In the genomic region with DNA sequence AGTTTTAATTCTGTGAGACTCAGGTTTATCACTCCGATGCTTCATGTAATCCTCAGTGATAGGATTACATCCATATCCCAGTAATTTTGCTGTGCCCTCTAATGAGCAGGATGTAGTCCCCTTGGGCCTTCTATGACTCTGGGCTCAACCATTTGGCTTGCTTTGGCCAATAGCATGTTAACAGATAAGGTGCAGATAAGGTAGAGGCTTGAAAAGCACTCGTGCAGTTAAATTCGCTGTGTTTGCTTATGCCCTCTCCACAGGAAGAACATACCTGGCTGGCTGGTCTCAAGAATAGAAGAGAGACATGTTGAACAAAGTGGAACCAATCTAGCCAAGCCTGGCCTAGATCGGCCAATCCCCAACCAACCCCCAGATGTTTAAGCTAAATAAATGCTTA, we compare ENCODE assay signal across 24 cellular contexts. TPM values are rescaled to one million over a fixed set of nuclear protein-coding genes. Genes with fewer than 3 reads are reported as not detected.
"Had no signal": no experiment of that assay in that cellular context is flagged by ENCODE, and none has a peak within 500 bp of the region (broad histone marks: within the 10 kb centered on the region; RNA-seq: fewer than 3 reads in every experiment).

No MANE protein-coding gene starts in this region.

- H3K4me3 ChIP-seq: breast epithelium, MG63, SJCRH30 had no signal

- ATAC-seq: activated T-cell treated with anti-CD3 and anti-CD28 coated beads, Interleukin-2, amount 50 U/mL, for 72 hours; Panc1; Right ventricle myocardium inferior had no signal

- H3K27ac ChIP-seq: breast epithelium, SJCRH30 had no signal

- DNase-seq: activated CD4-positive, alpha-beta T cell treated with anti-CD3 and anti-CD28 coated beads for 48 hours; activated CD4-positive, alpha-beta T cell treated with anti-CD3 and anti-CD28 coated beads, Interleukin-2, amount 50 U/mL, for 4 hours; activated CD4-positive, CD25-positive, alpha-beta regulatory T cell treated with anti-CD3 and anti-CD28 coated beads, Interleukin-2, amount 50 U/mL, for 72 hours; activated naive CD4-positive, alpha-beta T cell; activated T-cell treated with anti-CD3 and anti-CD28 coated beads, Interleukin-2, amount 50 U/mL, for 72 hours; aorta; caudate nucleus; MG63; NCI-H1105; NCI-H1436; NCI-H1694 treated with DMSO at 0.1 percent for 48 hours; NCI-H2029 treated with DMSO at 0.1 percent for 48 hours; NCI-H524 treated with DMSO at 0.1 percent for 48 hours; NCI-H748 treated with DMSO at 0.1 percent for 48 hours; OCI-M1; RPMI8226; SJCRH30; SK-N-SH; T-helper 1 cell had no signal

- H3K27me3 ChIP-seq: breast epithelium, MG63, SJCRH30 had no signal

- H3K36me3 ChIP-seq: breast epithelium, MG63, SJCRH30 had no signal

- H3K9me3 ChIP-seq: breast epithelium, MG63, SJCRH30, SK-N-SH had no signal

- H3K4me1 ChIP-seq: breast epithelium, SJCRH30 had no signal

RNA-seq across cellular contexts. Expression of a gene that starts 20.1 kb away (rescaled TPM):
- total RNA-seq: activated T-helper 2 cell treated with anti-CD3 and anti-CD28 coated beads, Interferon-gamma antibody, Interleukin-2, Interleukin-4, amounts not matched to agents 10 μg/mL and 5 μg/mL and 100 μg/mL, durations not matched to agents 14 hours and 24 hours and 36 hours had no signal

RNA-seq across cellular contexts. Expression of a gene that starts 50.4 kb away (rescaled TPM):
- total RNA-seq: activated CD8-positive, alpha-beta memory T cell treated with anti-CD3 and anti-CD28 coated beads for 36 hours; activated T-cell treated with anti-CD3 and anti-CD28 coated beads, Interleukin-2, amount 50 U/mL, for 72 hours; activated T-helper 2 cell treated with anti-CD3 and anti-CD28 coated beads, Interferon-gamma antibody, Interleukin-2, Interleukin-4, amounts not matched to agents 10 μg/mL and 5 μg/mL and 100 μg/mL, durations not matched to agents 14 hours and 24 hours and 36 hours; aorta; SJCRH30 had no signal
- polyA plus RNA-seq: SK-N-SH had no signal

RNA-seq across cellular contexts. Expression of a gene that starts 56.3 kb away (rescaled TPM):
- total RNA-seq: SJCRH30 had no signal
